In the genomic region with DNA sequence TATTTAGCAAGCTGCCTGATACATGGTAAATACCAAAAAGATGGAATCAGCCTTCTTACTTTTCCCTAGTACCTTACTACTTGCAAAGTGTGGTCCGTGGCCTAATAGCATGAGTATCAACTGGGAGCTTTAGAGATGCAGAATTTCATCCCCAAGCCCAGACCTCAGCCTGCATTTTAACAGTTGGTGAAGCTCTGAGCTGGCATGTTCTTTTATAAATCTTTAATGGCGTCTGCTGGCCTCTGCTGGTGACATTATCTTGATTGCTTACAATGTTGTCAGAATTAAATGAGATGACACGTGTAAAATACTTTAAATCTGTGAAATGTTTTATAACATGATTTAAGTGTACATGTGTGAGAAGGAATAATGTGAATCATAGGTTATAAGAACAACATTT, we compare ENCODE assay signal across 9 cellular contexts.
DNase-seq lines count a peak whose midpoint lies in the region; ATAC-seq, FAIRE-seq and TF ChIP-seq lines count a peak whose summit lies in the region.
"Had no signal": no experiment of that assay in that cellular context is flagged by ENCODE, and none has a peak within 500 bp of the region (broad histone marks: within the 10 kb centered on the region; RNA-seq: fewer than 3 reads in every experiment).

No MANE protein-coding gene starts in this region.

- H3K4me1 ChIP-seq in HEK293 (ENCODE audit: control insufficient read depth, insufficient read depth, low read length) (no peaks in the 10 kb centered on the region), right lobe of liver (no peaks in the 10 kb centered on the region)

- H3K36me3 ChIP-seq in HEK293 (ENCODE audit: control insufficient read depth in 2 of 2, insufficient read depth in 1 of 2, low read length in 2 of 2) (peaks cover 0 to 4% of the 10 kb centered on the region in 2 experiments; a peak in 1 of 3 replicates), right lobe of liver (no peaks in the 10 kb centered on the region)

- 64% methylated on average over 3 of the region's 3 CpGs for WGBS in right lobe of liver (ENCODE audit: insufficient coverage, low coverage, low lambda C conversion rate, missing lambda C conversion rate)

- TF ChIP-seq POLR2A in right lobe of liver (IDR thresholded peaks at IDR 0.05), result no peak

- no peaks in the 10 kb centered on the region for H3K27me3 ChIP-seq in right lobe of liver

- ATAC-seq in right lobe of liver (peak in 3 of 4 donors; percentile 43 to 63 (median 51)), GM18498 (IDR thresholded peaks at IDR 0.05; ENCODE audit: unreplicated experiment) (no peak)

- intact Hi-C loops in right lobe of liver (cut with DNase I), result no loop called here
- intact Hi-C loops in posterior vena cava (cut with DNase I), result no loop called here

- in situ Hi-C loops in astrocyte of the spinal cord (cut with HindIII; ENCODE audit: low sequenced_read_pairs), result no loop called here

- no peak overlapping the region for H3K27ac ChIP-seq in HEK293 (ENCODE audit: extremely low read depth, low read depth, low read length)
- H3K27ac ChIP-seq in right lobe of liver, result no peak overlapping the region

- no peak overlapping the region for H3K4me3 ChIP-seq in HEK293 (ENCODE audit: low read depth, low read length)
- H3K4me3 ChIP-seq in astrocyte of the spinal cord (ENCODE audit: low read depth, low read length), result no peak overlapping the region
- H3K4me3 ChIP-seq in right lobe of liver, result no peak overlapping the region

- POLR2A ChIA-PET in HEK293 (lab: Yijun Ruan, JAX), result no interaction called here

- TF ChIP-seq CTCF in HEK293 (tag by site-specific recombination; IDR thresholded peaks at IDR 0.05), result peak; percentile 17; the same call in 1 of the 2 replicates
- TF ChIP-seq CTCF in astrocyte of the spinal cord (IDR thresholded peaks at IDR 0.05; ENCODE audit: low read depth, low read length), result no peak
- TF ChIP-seq CTCF in right lobe of liver (IDR thresholded peaks at IDR 0.05), result peak; percentile 24 to 45 (median 30)

- DNase-seq in CD1c-positive myeloid dendritic cell (ENCODE audit: extremely low spot score) (peak; percentile 11), astrocyte of the spinal cord (ENCODE audit: low read depth, low spot score) (peak; percentile 37), right lobe of liver (no peak), RCC 7860 (ENCODE audit: low spot score) (no peak), middle frontal gyrus (ENCODE audit: extremely low spot score, low spot score) (no peak), posterior vena cava (ENCODE audit: low spot score) (no peak)
- DNase-seq: stimulated activated CD4-positive, alpha-beta T cell treated with anti-CD3 and anti-CD28 coated beads, Interleukin-1b, Interleukin-23, amount 100 ng/mL, for 48 hours had no signal

- CTCF ChIA-PET in HEK293 (lab: Yijun Ruan, JAX), result interaction anchor here (0.9 to 3.3 kb wide), 5 partner anchors 13 to 569 kb away, joined by 3 to 24 read pairs (median 3); no protein-coding TSS in a partner anchor

- H3K9me3 ChIP-seq in HEK293 (ENCODE audit: control insufficient read depth, insufficient read depth, low read depth, low read length) (no peaks in the 10 kb centered on the region), right lobe of liver (no peaks in the 10 kb centered on the region)

- FAIRE-seq in RCC 7860 (lab: Jason Lieb, UNC), result no peak

TF ChIP-seq in HEK293, 187 proteins besides CTCF, POLR2A, EP300 and RAD21:
- TF ChIP-seq KLF10 (tag by site-specific recombination; IDR thresholded peaks at IDR 0.05) (no peak), ZNF654 (tag by site-specific recombination; IDR thresholded peaks at IDR 0.05; ENCODE audit: low read depth) (peak; percentile 5; the same call in 1 of the 2 replicates), MYNN (tag by site-specific recombination; IDR thresholded peaks at IDR 0.05; ENCODE audit: borderline replicate concordance) (no peak)

Comparison
In these comparisons a context has a peak if more than half of its experiments do, and no peak if none do; other contexts are left out.
1. DNase-seq: peak in CD1c-positive myeloid dendritic cell (single experiment) and astrocyte of the spinal cord (single experiment); none in right lobe of liver (0 of 3), RCC 7860 (single experiment), middle frontal gyrus (single experiment) and posterior vena cava (single experiment).